28 cellular contexts compared by ENCODE assay signal in genomic region chr2:5538717-5539116, GRCh38.
A peak's percentile ranks its signal among the peaks of the same experiment; 100 is the strongest.
DNase-seq lines count a peak whose midpoint lies in the region; TF ChIP-seq lines count a peak whose summit lies in the region.
"Had no signal": no experiment of that assay in that cellular context is flagged by ENCODE, and none has a peak within 500 bp of the region (broad histone marks: within the 10 kb centered on the region; RNA-seq: fewer than 3 reads in every experiment).

No MANE protein-coding gene starts in this region.

- H3K9ac ChIP-seq in SK-N-SH: no peak overlapping the region

- no peak overlapping the region for H2AFZ ChIP-seq in SK-N-SH (ENCODE audit: low read depth)

- no peak overlapping the region for H3K4me3 ChIP-seq in SK-N-SH (ENCODE audit: low read depth in 2 of 2, low read length in 1 of 2)
- H3K4me3 ChIP-seq: ovary had no signal

- no peaks in the 10 kb centered on the region for H3F3A ChIP-seq in SK-N-SH (replicated peaks; ENCODE audit: insufficient read depth)

- H4K20me1 ChIP-seq in SK-N-SH (ENCODE audit: insufficient read depth): no peaks in the 10 kb centered on the region

- DNase-seq in NCI-H1092 treated with DMSO at 0.1 percent for 48 hours (lab: John Stamatoyannopoulos, UW): peak; percentile 31
- DNase-seq in NCI-H1092 (lab: John Stamatoyannopoulos, UW): no peak
- DNase-seq in SK-N-SH: peak; percentile 69
- peak; percentile 74 for DNase-seq in type B pancreatic cell (ENCODE audit: extremely low spot score, unreplicated experiment)
- no peak for DNase-seq in nucleus accumbens (lab: John Stamatoyannopoulos, UW)
- DNase-seq in NCI-H226: no peak
- DNase-seq in activated gamma-delta T cell treated with Interleukin-2 at 50 U/mL for 16 hours: no peak
- DNase-seq: activated CD4-positive, alpha-beta T cell treated with anti-CD3 and anti-CD28 coated beads, Interleukin-2, amount 50 U/mL, for 1 hour; activated CD8-positive, alpha-beta memory T cell treated with anti-CD3 and anti-CD28 coated beads, Interleukin-2, amount 10 ng/mL, durations not matched to agents 7 days and 5 days; aorta; caudate nucleus; CD4-positive, alpha-beta memory T cell; DMS 273 treated with DMSO at 0.1 percent for 48 hours; kidney glomerular epithelial cell; mammary epithelial cell; NCI-H1105; NCI-H2107; ovary; right cardiac atrium; stimulated activated CD4-positive, alpha-beta T cell treated with anti-CD3 and anti-CD28 coated beads, Interleukin-12 subunit alpha, Interleukin-12 subunit beta, amount 100 ng/mL, for 4 hours; stimulated activated CD4-positive, alpha-beta T cell treated with anti-CD3 and anti-CD28 coated beads, Interleukin-4, amount 100 ng/mL, for 4 hours; stimulated activated naive CD4-positive, alpha-beta T cell treated with Interleukin-2 at 50 U/mL for 16 hours; SW 1271 had no signal

- no peaks in the 10 kb centered on the region for H3K27me3 ChIP-seq in SK-N-SH (ENCODE audit: insufficient read depth)
- H3K27me3 ChIP-seq: ovary had no signal

- H3K4me3 Mint-ChIP-seq in nephron: no peak overlapping the region
- peak overlapping the region; percentile 73 for H3K4me3 Mint-ChIP-seq in type B pancreatic cell
- H3K4me3 Mint-ChIP-seq: activated CD8-positive, alpha-beta memory T cell treated with anti-CD3 and anti-CD28 coated beads, Interleukin-2, amount 10 ng/mL, durations not matched to agents 7 days and 5 days; activated naive CD4-positive, alpha-beta T cell treated with anti-CD3 and anti-CD28 coated beads, Interleukin-2, amount 50 U/mL, for 24 hours; CD4-positive, alpha-beta memory T cell; WTC11 had no signal

- no peaks in the 10 kb centered on the region for H3K9me2 ChIP-seq in SK-N-SH

- H3K36me3 ChIP-seq in SK-N-SH (replicated peaks in 1 of 2; ENCODE audit: control insufficient read depth in 1 of 2, insufficient read depth in 2 of 2, low read length in 1 of 2): no peaks in the 10 kb centered on the region
- H3K36me3 ChIP-seq: ovary had no signal

- TF ChIP-seq CTCF in SK-N-SH (IDR thresholded peaks at IDR 0.05): no peak
- TF ChIP-seq CTCF in nephron (IDR thresholded peaks at IDR 0.05; ENCODE audit: unreplicated experiment in 3 of 3): no peak
- TF ChIP-seq CTCF in type B pancreatic cell (conservative IDR thresholded peaks at IDR 0.05): no peak

- WGBS in SK-N-SH (ENCODE audit: low lambda C conversion rate): 24% methylated on average over 9 of the region's 9 CpGs

- TF ChIP-seq EP300 in SK-N-SH (IDR thresholded peaks at IDR 0.05; ENCODE audit: borderline replicate concordance in 1 of 2, low read depth in 1 of 2, low read length in 1 of 2): peak in 1 of 2 experiments; percentile 70; a peak in 1 of 4 replicates

- POLR2A ChIA-PET in SK-N-SH (lab: Yijun Ruan, JAX): interaction anchor here (1.3 kb wide), 2 partner anchors 9 to 153 kb away, joined by 3 to 7 read pairs; partner anchors contain the start of gene SOX11

- H3K4me2 ChIP-seq in SK-N-SH: no peak overlapping the region

- H3K27me3 Mint-ChIP-seq in nephron (ENCODE audit: low read depth): peaks cover 58% of the 10 kb centered on the region
- H3K27me3 Mint-ChIP-seq in type B pancreatic cell: no peaks in the 10 kb centered on the region
- H3K27me3 Mint-ChIP-seq: activated CD8-positive, alpha-beta memory T cell treated with anti-CD3 and anti-CD28 coated beads, Interleukin-2, amount 10 ng/mL, durations not matched to agents 7 days and 5 days; activated naive CD4-positive, alpha-beta T cell treated with anti-CD3 and anti-CD28 coated beads, Interleukin-2, amount 50 U/mL, for 24 hours; CD4-positive, alpha-beta memory T cell had no signal

- CTCF ChIA-PET in SK-N-SH (lab: Yijun Ruan, JAX): no interaction called here

- H3K79me2 ChIP-seq in SK-N-SH (ENCODE audit: insufficient read depth): no peaks in the 10 kb centered on the region

- H3K9me3 Mint-ChIP-seq in nephron: peaks cover 13% of the 10 kb centered on the region
- peaks cover 15% of the 10 kb centered on the region for H3K9me3 Mint-ChIP-seq in type B pancreatic cell

- H3K9me3 ChIP-seq in SK-N-SH: 0 out of 2 replicates have a peak, but pooled peaks cover 11% of the 10 kb centered on the region
- H3K9me3 ChIP-seq: ovary had no signal

- peak overlapping the region in 1 of 2 experiments; percentile 94; a peak in 2 of 4 replicates for H3K27ac ChIP-seq in SK-N-SH (ENCODE audit: low read depth in 2 of 2, low read length in 1 of 2)
- H3K27ac ChIP-seq: 22Rv1, ovary, RWPE1 had no signal

- peak overlapping the region; percentile 83 to 98 (median 96) for H3K27ac Mint-ChIP-seq in nephron
- peak overlapping the region; percentile 71 for H3K27ac Mint-ChIP-seq in type B pancreatic cell
- H3K27ac Mint-ChIP-seq: activated CD8-positive, alpha-beta memory T cell treated with anti-CD3 and anti-CD28 coated beads, Interleukin-2, amount 10 ng/mL, durations not matched to agents 7 days and 5 days; activated naive CD4-positive, alpha-beta T cell treated with anti-CD3 and anti-CD28 coated beads, Interleukin-2, amount 50 U/mL, for 24 hours; CD4-positive, alpha-beta memory T cell; WTC11 had no signal

- peaks cover 16% of the 10 kb centered on the region for H3K36me3 Mint-ChIP-seq in nephron (ENCODE audit: low read depth)
- H3K36me3 Mint-ChIP-seq in type B pancreatic cell: no peaks in the 10 kb centered on the region
- H3K36me3 Mint-ChIP-seq: activated CD8-positive, alpha-beta memory T cell treated with anti-CD3 and anti-CD28 coated beads, Interleukin-2, amount 10 ng/mL, durations not matched to agents 7 days and 5 days; activated naive CD4-positive, alpha-beta T cell treated with anti-CD3 and anti-CD28 coated beads, Interleukin-2, amount 50 U/mL, for 24 hours; CD4-positive, alpha-beta memory T cell had no signal

- TF ChIP-seq RAD21 in SK-N-SH (IDR thresholded peaks at IDR 0.05; ENCODE audit: low read length): peak; percentile 29; the same call in 1 of the 2 replicates

- peaks cover 36% of the 10 kb centered on the region for H3K4me1 Mint-ChIP-seq in nephron
- H3K4me1 Mint-ChIP-seq in type B pancreatic cell (ENCODE audit: unreplicated experiment): peaks cover 53% of the 10 kb centered on the region
- H3K4me1 Mint-ChIP-seq: activated CD8-positive, alpha-beta memory T cell treated with anti-CD3 and anti-CD28 coated beads, Interleukin-2, amount 10 ng/mL, durations not matched to agents 7 days and 5 days; activated naive CD4-positive, alpha-beta T cell treated with anti-CD3 and anti-CD28 coated beads, Interleukin-2, amount 50 U/mL, for 24 hours; CD4-positive, alpha-beta memory T cell; WTC11 had no signal

- peaks cover 0 to 31% of the 10 kb centered on the region in 2 experiments; a peak in 2 of 4 replicates for H3K4me1 ChIP-seq in SK-N-SH (ENCODE audit: control insufficient read depth in 1 of 2, insufficient read depth in 2 of 2, low read depth in 1 of 2, low read length in 1 of 2)

TF ChIP-seq in SK-N-SH, 30 proteins besides CTCF, POLR2A, EP300 and RAD21:
- TF ChIP-seq NRF1 (IDR thresholded peaks at IDR 0.05; ENCODE audit: low read depth, low read length): no peak
- TF ChIP-seq MAX (IDR thresholded peaks at IDR 0.05; ENCODE audit: low read depth): no peak
- TF ChIP-seq TAF1 (IDR thresholded peaks at IDR 0.05; ENCODE audit: borderline replicate concordance, low read depth, low read length): no peak
- TF ChIP-seq MXI1 (IDR thresholded peaks at IDR 0.05; ENCODE audit: low read depth, low read length): peak; percentile 72; the same call in 1 of the 2 replicates
- peak; percentile 76 for TF ChIP-seq FOXJ3 (CRISPR knock-in tag; IDR thresholded peaks at IDR 0.05)
- TF ChIP-seq PBX3 (IDR thresholded peaks at IDR 0.05): no peak
- TF ChIP-seq CHD2 (IDR thresholded peaks at IDR 0.05; ENCODE audit: low read length, partially characterized antibody): peak; percentile 76
- TF ChIP-seq GATA2 (CRISPR knock-in tag; IDR thresholded peaks at IDR 0.05): peak; percentile 65
- peak; percentile 66 for TF ChIP-seq RCOR1 (IDR thresholded peaks at IDR 0.05; ENCODE audit: low read length)

Comparison
In these comparisons a context has a peak if more than half of its experiments do, and no peak if none do; other contexts are left out.
1. DNase-seq: peak in NCI-H1092 treated with DMSO at 0.1 percent for 48 hours (single experiment), SK-N-SH (single experiment) and type B pancreatic cell (single experiment); none in NCI-H1092 (single experiment), nucleus accumbens (0 of 56), NCI-H226 (single experiment) and activated gamma-delta T cell treated with Interleukin-2 at 50 U/mL for 16 hours (single experiment).